In genomic region chr16:2778692-2778958, GRCh38 we compare ENCODE assay signal across 7 cellular contexts. TPM values are rescaled to one million over a fixed set of nuclear protein-coding genes. Genes with fewer than 3 reads are reported as not detected.
DNase-seq lines count a peak whose midpoint lies in the region; ATAC-seq and TF ChIP-seq lines count a peak whose summit lies in the region.
"Had no signal": no experiment of that assay in that cellular context is flagged by ENCODE, and none has a peak within 500 bp of the region (broad histone marks: within the 10 kb centered on the region; RNA-seq: fewer than 3 reads in every experiment).

No MANE protein-coding gene starts in this region.

- peak overlapping the region in 1 of 2 experiments; percentile 39 for H2BK12ac ChIP-seq in mesenchymal stem cell (ENCODE audit: low read length in 2 of 2)

- peaks cover 16% of the 10 kb centered on the region for H3K79me1 ChIP-seq in mesenchymal stem cell (replicated peaks; ENCODE audit: low read length, poor library complexity, severe bottlenecking)

- H3K27me3 ChIP-seq in SU-DHL-6 (ENCODE audit: low read length) (no peaks in the 10 kb centered on the region), mesenchymal stem cell (ENCODE audit: control insufficient read depth in 1 of 2, insufficient read depth in 1 of 2, low read length in 2 of 2) (peaks cover 0 to 10% of the 10 kb centered on the region in 2 experiments)

- H3K9me2 ChIP-seq in SU-DHL-6 (replicated peaks; ENCODE audit: insufficient read depth, low read length): no peaks in the 10 kb centered on the region

- peaks cover 0 to 17% (median 8%) of the 10 kb centered on the region in 3 donors for H3K27me3 Mint-ChIP-seq in CD14-positive monocyte (ENCODE audit: low read depth in 3 of 3)

- H3K27ac ChIP-seq in SU-DHL-6 (ENCODE audit: low read depth, low read length): no peak overlapping the region
- H3K27ac ChIP-seq in mesenchymal stem cell (ENCODE audit: low read length, poor library complexity, severe bottlenecking): no peak overlapping the region

- H3K9me3 Mint-ChIP-seq in CD14-positive monocyte: peaks cover 0 to 3% (median 0%) of the 10 kb centered on the region in 7 donors

- H3K4me1 ChIP-seq in mesenchymal stem cell (ENCODE audit: control insufficient read depth, insufficient read depth, low read depth, low read length): peaks cover 24% of the 10 kb centered on the region

- H3K79me2 ChIP-seq in SU-DHL-6 (ENCODE audit: insufficient read depth, low read length): peaks cover 16% of the 10 kb centered on the region

- WGBS in mesenchymal stem cell: 98% methylated on average over 7 of the region's 12 CpGs

- no peak overlapping the region for H2BK15ac ChIP-seq in mesenchymal stem cell (ENCODE audit: low read depth, poor library complexity, severe bottlenecking)

- H3K14ac ChIP-seq in mesenchymal stem cell (ENCODE audit: low read length in 2 of 2): peak overlapping the region in 1 of 2 experiments; percentile 19

- no peaks in the 10 kb centered on the region for H4K20me1 ChIP-seq in SU-DHL-6 (ENCODE audit: low read depth, low read length)

- H2AFZ ChIP-seq in SU-DHL-6 (ENCODE audit: low read depth, low read length, severe bottlenecking): no peak overlapping the region
- H2AFZ ChIP-seq in mesenchymal stem cell (ENCODE audit: low read depth, low read length): no peak overlapping the region

- H3K4me3 ChIP-seq in SU-DHL-6 (ENCODE audit: insufficient read depth, low read length, poor library complexity, severe bottlenecking) (peak overlapping the region; percentile 89), mesenchymal stem cell (ENCODE audit: insufficient read depth in 1 of 2, low read depth in 1 of 2, low read length in 2 of 2) (peak overlapping the region in 1 of 2 experiments; percentile 97)

- peak overlapping the region in 1 of 2 experiments; percentile 37 for H3K18ac ChIP-seq in mesenchymal stem cell (ENCODE audit: low read depth in 1 of 2, low read length in 2 of 2)

- peak overlapping the region; percentile 76 for H3K4me2 ChIP-seq in SU-DHL-6 (ENCODE audit: low read depth, low read length, poor library complexity, severe bottlenecking)
- H3K4me2 ChIP-seq in mesenchymal stem cell (ENCODE audit: low read length, poor library complexity, severe bottlenecking): no peak overlapping the region

- H4K91ac ChIP-seq in mesenchymal stem cell (ENCODE audit: low read length): no peak overlapping the region

- ATAC-seq in HG02642 (IDR thresholded peaks at IDR 0.05; ENCODE audit: poor library complexity, unreplicated experiment): no peak

- no peaks in the 10 kb centered on the region for H3K36me3 ChIP-seq in SU-DHL-6 (ENCODE audit: low read length)
- peaks cover 17 to 18% of the 10 kb centered on the region in 2 experiments for H3K36me3 ChIP-seq in mesenchymal stem cell (ENCODE audit: control insufficient read depth in 1 of 2, insufficient read depth in 2 of 2, low read depth in 1 of 2, low read length in 2 of 2)

- peak overlapping the region; percentile 38 for H2AK5ac ChIP-seq in mesenchymal stem cell (ENCODE audit: low read length, severe bottlenecking)

- H3K4ac ChIP-seq in mesenchymal stem cell (ENCODE audit: low read depth in 1 of 2, low read length in 2 of 2): peak overlapping the region in 1 of 2 experiments; percentile 53

- no peak overlapping the region for H2BK120ac ChIP-seq in mesenchymal stem cell (ENCODE audit: low read depth, low read length)

- H3K4me3 Mint-ChIP-seq in CD14-positive monocyte: peak overlapping the region; percentile 91 to 97

- H3K36me3 Mint-ChIP-seq in CD14-positive monocyte: peaks cover 17 to 25% of the 10 kb centered on the region in 2 donors

- peak overlapping the region; percentile 66 for H4K8ac ChIP-seq in mesenchymal stem cell (ENCODE audit: low read length)

- H3K27ac Mint-ChIP-seq in CD14-positive monocyte: peak overlapping the region in 4 of 7 donors; percentile 54 to 98 (median 96)

- H3K4me1 Mint-ChIP-seq in CD14-positive monocyte: peaks cover 37% of the 10 kb centered on the region

- intact Hi-C loops in CD14-positive monocyte (cut with micrococcal nuclease): loop anchor here in 1 of 2 donors (1.0 to 5.0 kb wide), 2 partner anchors 8 to 244 kb away; partner anchors contain the start of genes HCFC1R1, THOC6 and TNFRSF12A

- TF ChIP-seq CTCF in CD14-positive monocyte (IDR thresholded peaks at IDR 0.05) (no peak), SU-DHL-6 (IDR thresholded peaks at IDR 0.05; ENCODE audit: insufficient read depth, low read length, poor library complexity, severe bottlenecking) (no peak)

- H3K9me3 ChIP-seq in SU-DHL-6 (ENCODE audit: insufficient read depth, low read length) (no peaks in the 10 kb centered on the region), mesenchymal stem cell (ENCODE audit: control insufficient read depth, low read length) (no peaks in the 10 kb centered on the region)

- H3K9ac ChIP-seq in SU-DHL-6 (ENCODE audit: low read length) (peak overlapping the region; percentile 93), mesenchymal stem cell (ENCODE audit: low read length) (peak overlapping the region; percentile 100)

- H3F3A ChIP-seq in SU-DHL-6 (ENCODE audit: insufficient read depth): peaks cover 15% of the 10 kb centered on the region

- no peak overlapping the region for H2BK5ac ChIP-seq in mesenchymal stem cell (ENCODE audit: low read depth, low read length, poor library complexity, severe bottlenecking)

- no peak overlapping the region for H3K23ac ChIP-seq in mesenchymal stem cell (ENCODE audit: low read length in 2 of 2)

- DNase-seq in CD14-positive monocyte (ENCODE audit: low spot score) (no peak), mesenchymal stem cell (no peak), amniotic stem cell (lab: John Stamatoyannopoulos, UW) (no peak)
- no peak for DNase-seq in stimulated activated CD4-positive, alpha-beta T cell treated with anti-CD3 and anti-CD28 coated beads, Interleukin-1b, Interleukin-23, amount 100 ng/mL, for 48 hours

RNA-seq across cellular contexts. Expression of gene ELOB, which starts 1.5 kb away (rescaled TPM):
- polyA plus RNA-seq in CD14-positive monocyte: 100 to 1,000 TPM; 363 to 405 TPM
- polyA plus RNA-seq in mesenchymal stem cell (2013, experiment 1 of 2): 154 TPM
- polyA plus RNA-seq in mesenchymal stem cell (2013, experiment 2 of 2): 152 TPM

RNA-seq across cellular contexts. Expression of gene PRSS33, which starts 8.7 kb away (rescaled TPM):
- not detected for polyA plus RNA-seq in CD14-positive monocyte
- polyA plus RNA-seq in mesenchymal stem cell (2013, experiment 1 of 2): not detected
- not detected for polyA plus RNA-seq in mesenchymal stem cell (2013, experiment 2 of 2)

RNA-seq across cellular contexts. Expression of gene PRSS41, which starts 19.6 kb away (rescaled TPM):
- polyA plus RNA-seq in CD14-positive monocyte: not detected
- polyA plus RNA-seq in mesenchymal stem cell (2013, experiment 1 of 2): not detected
- polyA plus RNA-seq in mesenchymal stem cell (2013, experiment 2 of 2): not detected
- polyA plus RNA-seq: lung had no signal

RNA-seq across cellular contexts. Expression of gene SRRM2, which starts 26.2 kb away (rescaled TPM):
- polyA plus RNA-seq in CD14-positive monocyte: 10 to 100 TPM; 19.0 to 31.8 TPM
- 290 TPM for polyA plus RNA-seq in mesenchymal stem cell (2013, experiment 1 of 2)
- 246 TPM for polyA plus RNA-seq in mesenchymal stem cell (2013, experiment 2 of 2)

RNA-seq across cellular contexts. Expression of gene PRSS21, which starts 38.4 kb away (rescaled TPM):
- 1 to 10 TPM; 2.1 to 3.1 TPM for polyA plus RNA-seq in CD14-positive monocyte
- not detected for polyA plus RNA-seq in mesenchymal stem cell (2013, experiment 1 of 2)
- polyA plus RNA-seq in mesenchymal stem cell (2013, experiment 2 of 2): not detected
